ENCODE assay signal across 5 cellular contexts in the genomic region with DNA sequence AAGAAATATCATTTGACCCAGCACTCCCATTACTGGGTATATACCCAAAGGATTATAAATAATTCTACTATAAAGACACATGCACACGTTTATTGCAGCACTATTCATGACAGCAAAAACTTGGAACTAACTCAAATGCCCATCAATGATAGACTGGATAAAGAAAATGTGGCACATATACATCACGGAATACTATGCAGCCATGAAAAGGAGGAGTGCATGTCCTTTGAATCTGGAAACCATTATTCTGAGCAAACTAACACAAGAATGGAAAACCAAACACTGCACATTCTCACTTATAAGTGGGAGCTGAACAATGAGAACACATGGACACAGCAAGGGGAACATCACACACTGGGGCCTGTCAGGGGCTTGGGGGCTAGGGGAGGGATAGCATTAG. TPM values are rescaled to one million over a fixed set of nuclear protein-coding genes. Genes with fewer than 3 reads are reported as not detected.
A peak's percentile ranks its signal among the peaks of the same experiment; 100 is the strongest.
DNase-seq lines count a peak whose midpoint lies in the region; ATAC-seq, FAIRE-seq and TF ChIP-seq lines count a peak whose summit lies in the region.
"Not testable (repeated sequence)": the region's sequence is repeated elsewhere in the genome, so short reads cannot be mapped to it uniquely, and the experiment has no call there.
"Had no signal": no experiment of that assay in that cellular context is flagged by ENCODE, and none has a peak within 500 bp of the region (broad histone marks: within the 10 kb centered on the region; RNA-seq: fewer than 3 reads in every experiment).

No MANE protein-coding gene starts in this region.

- not testable (repeated sequence) for H3K79me2 ChIP-seq in K562 (ENCODE audit: control insufficient read depth, insufficient read depth, low read length)

- not testable (repeated sequence) for H2AFZ ChIP-seq in K562 (ENCODE audit: low read depth, low read length)

- H3K27me3 Mint-ChIP-seq in WTC11 (ENCODE audit: low read depth), result not testable (repeated sequence)

- not testable (repeated sequence) for TF ChIP-seq POLR2A in K562 (conservative IDR thresholded peaks at IDR 0.05)

- peaks cover 11% of the 10 kb centered on the region for H3K9me3 Mint-ChIP-seq in WTC11

- 35% methylated on average over 2 of the region's 2 CpGs for WGBS in K562 (ENCODE audit: insufficient coverage, low coverage, missing lambda C conversion rate)

- ATAC-seq in SK-N-SH treated with all-trans-retinoic acid at 6 μM for 48 hours, WTC11, K562: not testable (repeated sequence)

- not testable (repeated sequence) for H3K4me2 ChIP-seq in K562 (ENCODE audit: insufficient read depth, low read length)

- H3K9ac ChIP-seq in K562 (ENCODE audit: insufficient read depth in 1 of 2, low read depth in 2 of 2, low read length in 2 of 2), result not testable (repeated sequence)

- H3K4me3 Mint-ChIP-seq in WTC11, result not testable (repeated sequence)

- H4K20me1 ChIP-seq in K562 (replicated peaks; ENCODE audit: control insufficient read depth, insufficient read depth, low read length), result not testable (repeated sequence)

- intact Hi-C loops in K562 (cut with micrococcal nuclease), result not testable (repeated sequence)

- not testable (repeated sequence) for H3K4me1 Mint-ChIP-seq in WTC11

- CTCF ChIA-PET in HEK293 (lab: Yijun Ruan, JAX), result interaction anchor here (1.2 kb wide), 1 partner anchor 13 kb away, joined by 4 read pairs; no protein-coding TSS in a partner anchor
- CTCF ChIA-PET in WTC11 (lab: Charles Lee); K562 (lab: Yijun Ruan, JAX; ENCODE audit: low intra/inter-chr PET ratio): not testable (repeated sequence)

- H3K9me1 ChIP-seq in K562 (ENCODE audit: control insufficient read depth, insufficient read depth, low read length), result not testable (repeated sequence)

- not testable (repeated sequence) for FAIRE-seq in K562 (lab: Jason Lieb, UNC)

- not testable (repeated sequence) for H3K27me3 ChIP-seq in K562 (ENCODE audit: control insufficient read depth in 2 of 2, insufficient read depth in 2 of 2, low read length in 2 of 2)

- not testable (repeated sequence) for H3K4me3 ChIP-seq in HEK293 (ENCODE audit: low read depth, low read length); K562

- not testable (repeated sequence) for TF ChIP-seq RAD21 in K562 (CRISPR knock-in tag; conservative IDR thresholded peaks at IDR 0.05 in 1 of 2, IDR thresholded peaks at IDR 0.05 in 1 of 2)

- POLR2A ChIA-PET in HEK293 (lab: Yijun Ruan, JAX); WTC11 (lab: Charles Lee); K562 (lab: Yijun Ruan, JAX): not testable (repeated sequence)

- not testable (repeated sequence) for BruUV-seq in K562 (replicated peaks; lab: Mats Ljungman, UMichigan)

- not testable (repeated sequence) for H3K36me3 ChIP-seq in HEK293 (ENCODE audit: control insufficient read depth in 2 of 2, insufficient read depth in 1 of 2, low read length in 2 of 2); K562 (ENCODE audit: control insufficient read depth, insufficient read depth, low read length)

- in situ Hi-C loops in K562 (cut with MboI), result loop anchor here (5.0 kb wide), 1 partner anchor 51 kb away; no protein-coding TSS in a partner anchor

- not testable (repeated sequence) for TF ChIP-seq EP300 in K562 (IDR thresholded peaks at IDR 0.05; ENCODE audit: low read length)

- not testable (repeated sequence) for TF ChIP-seq CTCF in HEK293 (tag by site-specific recombination; IDR thresholded peaks at IDR 0.05); WTC11 (IDR thresholded peaks at IDR 0.05); K562 (IDR thresholded peaks at IDR 0.05 in 2 of 3, conservative IDR thresholded peaks at IDR 0.05 in 1 of 3; ENCODE audit: insufficient read depth in 2 of 3, low read depth in 1 of 3, low read length in 3 of 3)

- H3K9me3 ChIP-seq in HEK293 (ENCODE audit: control insufficient read depth, insufficient read depth, low read depth, low read length); K562 (replicated peaks; ENCODE audit: control insufficient read depth, insufficient read depth, low read depth, low read length): not testable (repeated sequence)

- peaks cover 13% of the 10 kb centered on the region for H3K36me3 Mint-ChIP-seq in WTC11

- DNase-seq in WTC11 (ENCODE audit: low spot score); K562 (ENCODE audit: extremely low read depth in 1 of 4, low spot score in 3 of 4): not testable (repeated sequence)

- H3K4me1 ChIP-seq in HEK293 (ENCODE audit: control insufficient read depth, insufficient read depth, low read length); K562 (replicated peaks in 1 of 2; ENCODE audit: control insufficient read depth in 2 of 2, insufficient read depth in 2 of 2, low read length in 2 of 2): not testable (repeated sequence)

- H3K27ac Mint-ChIP-seq in WTC11, result not testable (repeated sequence)

- H3K27ac ChIP-seq in HEK293 (ENCODE audit: extremely low read depth, low read depth, low read length); K562 (ENCODE audit: extremely low read depth, low read depth, low read length): not testable (repeated sequence)

TF ChIP-seq in HEK293, 187 proteins besides CTCF, POLR2A, EP300 and RAD21:
- peak; percentile 90 for TF ChIP-seq ZNF146 (tag by site-specific recombination; IDR thresholded peaks at IDR 0.05)

TF ChIP-seq in SK-N-SH treated with all-trans-retinoic acid at 6 μM for 48 hours, 23 proteins besides CTCF, POLR2A, EP300 and RAD21:
- TF ChIP-seq ZNF8 (CRISPR knock-in tag; IDR thresholded peaks at IDR 0.05), result peak; percentile 51; the same call in 1 of the 2 replicates
TF ChIP-seq in SK-N-SH treated with all-trans-retinoic acid at 6 μM for 48 hours: peak in this region for 1; not testable (repeated sequence) for 22.

TF ChIP-seq in WTC11, 78 proteins besides CTCF, POLR2A, EP300 and RAD21:
- 0 out of 2 replicates have a peak, but pooled peaks have one; percentile 45 for TF ChIP-seq GTF2I (CRISPR knock-in tag; conservative IDR thresholded peaks at IDR 0.05)

TF ChIP-seq in K562, 482 proteins besides CTCF, POLR2A, EP300 and RAD21:
- TF ChIP-seq BCOR (IDR thresholded peaks at IDR 0.05) (0 out of 2 replicates have a peak, but pooled peaks have one; percentile 31), RBM25 (IDR thresholded peaks at IDR 0.05; ENCODE audit: low read depth, low read length, severe bottlenecking) (peak; percentile 63), ZNF146 (CRISPR knock-in tag; IDR thresholded peaks at IDR 0.05; ENCODE audit: unreplicated experiment) (peak; percentile 96), KDM1A (IDR thresholded peaks at IDR 0.05) (0 out of 4 replicates have a peak, but pooled peaks of 1 of the 2 experiments have one; percentile 22)

RNA-seq across cellular contexts. Expression of a gene that starts 27.8 kb away (rescaled TPM):
- total RNA-seq in WTC11 (2021), result 27.2 to 34.8 TPM (median 33.5 TPM) in 3 replicates
- total RNA-seq in K562 (2011; cell fraction: chromatin; rRNA removed; ENCODE audit: low replicate concordance), result 15.5 and 69.5 TPM in 2 replicates
- total RNA-seq in K562 (2011; cell fraction: nucleolus; rRNA removed), result 7.7 and 11.1 TPM in 2 replicates
- total RNA-seq in K562 (2011; cell fraction: nucleoplasm; rRNA removed), result 25.5 and 31.6 TPM in 2 replicates
- 16.0 and 16.1 TPM in 2 replicates for total RNA-seq in K562 (2014; rRNA removed)
- 31.5 and 34.9 TPM in 2 replicates for total RNA-seq in K562 (2014; rRNA removed; fragmentation: Illumina TruSeq; extraction: Trizol)
- total RNA-seq in K562 (2015; rRNA removed; fragmentation: Illumina TruSeq; extraction: Trizol), result 27.8 and 31.0 TPM in 2 replicates
- 17.7 and 18.3 TPM in 2 replicates for total RNA-seq in K562 (2021)
- 19.3 and 23.4 TPM in 2 replicates for polyA plus RNA-seq in K562 (2011; rRNA removed)
- 1.5 and 4.0 TPM in 2 replicates for polyA plus RNA-seq in K562 (2011; cell fraction: cytosol; rRNA removed)
- polyA plus RNA-seq in K562 (2011; cell fraction: nucleus; rRNA removed), result 11.0 and 21.3 TPM in 2 replicates
- 22.4 and 27.6 TPM in 2 replicates for polyA plus RNA-seq in K562 (2012)
- 20.9 and 24.2 TPM in 2 replicates for polyA plus RNA-seq in K562 (2014; fragmentation: Illumina TruSeq; extraction: Trizol)
- 10 to 100 TPM; 19.5 to 29.3 TPM for polyA plus RNA-seq in K562 (2014; fragmentation: Nextera tagmentation; extraction: Ambion mirVana)
- 16.8 and 17.5 TPM in 2 replicates for polyA plus RNA-seq in K562 (2014; rRNA removed)
- polyA minus RNA-seq in K562 (2011; rRNA and poly(A)+ RNA removed), result 38.5 and 53.7 TPM in 2 replicates
- 9.1 and 10.6 TPM in 2 replicates for polyA minus RNA-seq in K562 (2011; cell fraction: cytosol; rRNA and poly(A)+ RNA removed)
- 23.8 and 48.2 TPM in 2 replicates for polyA minus RNA-seq in K562 (2011; cell fraction: nucleus; rRNA and poly(A)+ RNA removed)
- polyA plus RNA-seq: CD14-positive monocyte had no signal

RNA-seq across cellular contexts. Expression of a gene that starts 42.3 kb away (rescaled TPM):
- total RNA-seq in WTC11 (2021), result 4.8 to 6.4 TPM (median 5.4 TPM) in 3 replicates
- total RNA-seq in K562 (2011; cell fraction: chromatin; rRNA removed; ENCODE audit: low replicate concordance), result 1.00 and 1.9 TPM in 2 replicates
- 0.53 and 0.67 TPM in 2 replicates for total RNA-seq in K562 (2011; cell fraction: nucleolus; rRNA removed)
- 0.95 and 1.8 TPM in 2 replicates for total RNA-seq in K562 (2011; cell fraction: nucleoplasm; rRNA removed)
- 6.4 and 7.9 TPM in 2 replicates for total RNA-seq in K562 (2014; rRNA removed)
- total RNA-seq in K562 (2014; rRNA removed; fragmentation: Illumina TruSeq; extraction: Trizol), result 5.1 and 6.6 TPM in 2 replicates
- 6.3 and 7.9 TPM in 2 replicates for total RNA-seq in K562 (2015; rRNA removed; fragmentation: Illumina TruSeq; extraction: Trizol)
- total RNA-seq in K562 (2021), result 3.1 and 3.7 TPM in 2 replicates
- 1.2 and 2.5 TPM in 2 replicates for polyA plus RNA-seq in K562 (2011; rRNA removed)
- polyA plus RNA-seq in K562 (2011; cell fraction: cytosol; rRNA removed), result 0.42 and 0.96 TPM in 2 replicates
- 0.41 and 0.49 TPM in 2 replicates for polyA plus RNA-seq in K562 (2011; cell fraction: nucleus; rRNA removed)
- polyA plus RNA-seq in K562 (2012), result 2.3 and 4.6 TPM in 2 replicates
- polyA plus RNA-seq in K562 (2014; fragmentation: Illumina TruSeq; extraction: Trizol), result 4.8 and 6.7 TPM in 2 replicates
- 1 to 10 TPM; 6.0 to 6.8 TPM for polyA plus RNA-seq in K562 (2014; fragmentation: Nextera tagmentation; extraction: Ambion mirVana)
- 4.2 and 6.4 TPM in 2 replicates for polyA plus RNA-seq in K562 (2014; rRNA removed)
- polyA minus RNA-seq in K562 (2011; rRNA and poly(A)+ RNA removed), result 1.3 TPM in 2 replicates
- polyA minus RNA-seq in K562 (2011; cell fraction: cytosol; rRNA and poly(A)+ RNA removed), result 1.3 TPM in 1 of 2 replicates, not detected in the other
- polyA minus RNA-seq in K562 (2011; cell fraction: nucleus; rRNA and poly(A)+ RNA removed), result 0.11 and 0.13 TPM in 2 replicates
